Comparison of ENCODE assay signal across 15 cellular contexts in genomic region chr1:31418626-31419025, GRCh38. TPM values are rescaled to one million over a fixed set of nuclear protein-coding genes. Genes with fewer than 3 reads are reported as not detected.
"Had no signal": no experiment of that assay in that cellular context is flagged by ENCODE, and none has a peak within 500 bp of the region (broad histone marks: within the 10 kb centered on the region; RNA-seq: fewer than 3 reads in every experiment).

No MANE protein-coding gene starts in this region.

- H3K27me3 ChIP-seq: ovary had no signal

- H3K9me3 ChIP-seq: left lung, ovary, psoas muscle had no signal

- H3K4me3 ChIP-seq: left lung, ovary, psoas muscle, smooth muscle cell had no signal

- DNase-seq: activated CD4-positive, alpha-beta T cell treated with anti-CD3 and anti-CD28 coated beads for 1 hour; activated CD4-positive, alpha-beta T cell treated with anti-CD3 and anti-CD28 coated beads, Interleukin-2, amount 50 U/mL, for 48 hours; amniotic stem cell; effector CD8-positive, alpha-beta T cell; islet precursor cell; left lung; naive B cell; ovary; psoas muscle; right cardiac atrium; stimulated activated CD4-positive, alpha-beta T cell treated with anti-CD3 and anti-CD28 coated beads, Interleukin-4, amount 100 ng/mL, for 24 hours; WERI-Rb-1 had no signal

- H3K36me3 ChIP-seq: left lung, ovary, WERI-Rb-1 had no signal

- H3K27ac ChIP-seq: left lung, ovary, WERI-Rb-1 had no signal

- H3K4me2 ChIP-seq: smooth muscle cell had no signal

- ATAC-seq: left lung; right cardiac atrium; stimulated activated effector memory CD8-positive, alpha-beta T cell treated with anti-CD3 and anti-CD28 coated beads, Interleukin-12 subunit alpha, Interleukin-12 subunit beta, amount 100 ng/mL, for 72 hours had no signal

RNA-seq across cellular contexts. Expression of gene SERINC2, which starts 5.6 kb away (rescaled TPM):
- total RNA-seq: T-helper 2 cell treated with Interferon-gamma antibody and Interleukin-4, amounts not matched to agents 100 ng/mL and 5 ng/mL, for 36 hours had no signal

RNA-seq across cellular contexts. Expression of gene FABP3, which starts 45.8 kb away (rescaled TPM):
- total RNA-seq: T-helper 2 cell treated with Interferon-gamma antibody and Interleukin-4, amounts not matched to agents 100 ng/mL and 5 ng/mL, for 36 hours had no signal
